Comparison of ENCODE assay signal across 17 cellular contexts in the genomic region with DNA sequence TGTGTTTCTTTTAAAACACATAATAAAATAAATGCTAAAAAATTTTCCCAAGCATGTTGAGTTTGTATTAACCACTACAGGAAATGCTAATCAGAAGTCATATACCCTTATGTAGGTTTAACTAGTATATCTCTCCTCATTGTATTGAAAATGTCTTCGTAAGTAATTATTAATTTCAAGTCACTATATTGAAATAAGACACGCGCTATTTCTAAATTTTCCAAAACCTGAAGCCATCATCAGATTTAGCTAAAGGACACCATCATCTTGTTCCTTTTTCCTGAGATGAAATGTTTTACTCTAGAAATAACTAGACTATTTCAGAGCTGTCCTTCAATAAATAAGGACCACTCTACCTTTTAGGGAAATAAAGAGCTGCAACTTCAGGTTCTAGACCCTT.
A peak's percentile ranks its signal among the peaks of the same experiment; 100 is the strongest.
DNase-seq lines count a peak whose midpoint lies in the region; ATAC-seq and TF ChIP-seq lines count a peak whose summit lies in the region.
"Had no signal": no experiment of that assay in that cellular context is flagged by ENCODE, and none has a peak within 500 bp of the region (broad histone marks: within the 10 kb centered on the region; RNA-seq: fewer than 3 reads in every experiment).

No MANE protein-coding gene starts in this region.

- H3K27me3 ChIP-seq in CD4-positive, alpha-beta memory T cell (ENCODE audit: insufficient read depth, low read length), result no peaks in the 10 kb centered on the region
- no peaks in the 10 kb centered on the region for H3K27me3 ChIP-seq in naive thymus-derived CD4-positive, alpha-beta T cell (ENCODE audit: control insufficient read depth in 2 of 2, insufficient read depth in 2 of 2, low read length in 2 of 2)
- no peaks in the 10 kb centered on the region for H3K27me3 ChIP-seq in breast epithelium

- H3K36me3 Mint-ChIP-seq in activated T-cell treated with anti-CD3 and anti-CD28 coated beads, Interleukin-2, amount 50 U/mL, for 72 hours (ENCODE audit: insufficient read depth in 2 of 2), result peaks cover 10 to 47% of the 10 kb centered on the region in 2 donors
- peaks cover 63 to 86% of the 10 kb centered on the region in 2 donors for H3K36me3 Mint-ChIP-seq in CD4-positive, alpha-beta memory T cell
- peaks cover 100% of the 10 kb centered on the region for H3K36me3 Mint-ChIP-seq in activated T-helper 17 cell treated with anti-CD3 and anti-CD28 coated beads, Interleukin-2, amount 50 U/mL, for 72 hours (ENCODE audit: low read depth)
- peaks cover 0 to 52% (median 25%) of the 10 kb centered on the region in 5 donors for H3K36me3 Mint-ChIP-seq in naive thymus-derived CD4-positive, alpha-beta T cell

- H3K4me1 ChIP-seq in CD4-positive, alpha-beta memory T cell (ENCODE audit: insufficient read depth, low read length), result peaks cover 36% of the 10 kb centered on the region
- H3K4me1 ChIP-seq in naive thymus-derived CD4-positive, alpha-beta T cell (ENCODE audit: control insufficient read depth in 2 of 2, insufficient read depth in 2 of 2, low read length in 2 of 2), result peaks cover 7 to 8% of the 10 kb centered on the region in 2 donors
- no peaks in the 10 kb centered on the region for H3K4me1 ChIP-seq in breast epithelium
- H3K4me1 ChIP-seq: HAP-1 had no signal

- no peak overlapping the region for H3K27ac ChIP-seq in CD4-positive, alpha-beta memory T cell (ENCODE audit: low read depth, low read length)
- H3K27ac ChIP-seq in naive thymus-derived CD4-positive, alpha-beta T cell (ENCODE audit: low read depth, low read length), result peak overlapping the region; percentile 7
- H3K27ac ChIP-seq in breast epithelium, result no peak overlapping the region

- DNase-seq in activated T-cell treated with anti-CD3 and anti-CD28 coated beads, Interleukin-2, amount 50 U/mL, for 72 hours, result no peak
- no peak for DNase-seq in activated T-cell treated with anti-CD3 and anti-CD28 coated beads, Interleukin-2, amount 50 U/mL, for 1 hour
- DNase-seq in CD4-positive, alpha-beta memory T cell, result no peak
- no peak for DNase-seq in naive thymus-derived CD4-positive, alpha-beta T cell
- no peak for DNase-seq in breast epithelium (ENCODE audit: low spot score in 2 of 2)
- DNase-seq in HT-29 (ENCODE audit: low spot score), result no peak
- DNase-seq: ACHN, DND-41, NCI-H1105, NCI-H1694, NCI-H2227 treated with DMSO at 0.1 percent for 48 hours, NCI-H524 treated with DMSO at 0.1 percent for 48 hours had no signal

- no peaks in the 10 kb centered on the region for H3K9me3 ChIP-seq in CD4-positive, alpha-beta memory T cell (ENCODE audit: control insufficient read depth in 1 of 2, low read length in 2 of 2)
- H3K9me3 ChIP-seq in naive thymus-derived CD4-positive, alpha-beta T cell (ENCODE audit: control insufficient read depth in 2 of 3, low read length in 3 of 3), result no peaks in the 10 kb centered on the region
- no peaks in the 10 kb centered on the region for H3K9me3 ChIP-seq in breast epithelium
- H3K9me3 ChIP-seq: HAP-1 had no signal

- TF ChIP-seq CTCF in breast epithelium (IDR thresholded peaks at IDR 0.05), result no peak

- no peak for ATAC-seq in activated T-cell treated with anti-CD3 and anti-CD28 coated beads, Interleukin-2, amount 50 U/mL, for 72 hours (replicated peaks in 1 of 2)
- no peak for ATAC-seq in activated T-helper 17 cell treated with anti-CD3 and anti-CD28 coated beads, Interleukin-2, amount 50 U/mL, for 72 hours (replicated peaks)
- no peak for ATAC-seq in naive thymus-derived CD4-positive, alpha-beta T cell
- ATAC-seq in HG03196 (IDR thresholded peaks at IDR 0.05; ENCODE audit: unreplicated experiment), result no peak
- ATAC-seq: Panc1 had no signal

- TF ChIP-seq POLR2A in breast epithelium (IDR thresholded peaks at IDR 0.05), result no peak

- POLR2A ChIA-PET in CD4-positive, alpha-beta memory T cell (lab: Charles Lee; ENCODE audit: partially characterized antibody), result interaction anchor here (0.8 to 5.7 kb wide), 8 partner anchors 24 to 314 kb away, joined by 3 to 49 read pairs (median 7); partner anchors contain the start of gene MYL12A
- POLR2A ChIA-PET in naive thymus-derived CD4-positive, alpha-beta T cell (lab: Charles Lee), result interaction anchor here (1.7 to 3.6 kb wide), 5 partner anchors 28 to 128 kb away, joined by 5 to 29 read pairs (median 9); no protein-coding TSS in a partner anchor

- intact Hi-C loops in CD4-positive, alpha-beta memory T cell (cut with micrococcal nuclease), result loop anchor here (2.0 kb wide), 2 partner anchors 17 to 27 kb away; no protein-coding TSS in a partner anchor
- intact Hi-C loops in naive thymus-derived CD4-positive, alpha-beta T cell (cut with micrococcal nuclease), result no loop called here
- intact Hi-C loops in breast epithelium (cut with DNase I; ENCODE audit: low total_unique reads), result no loop called here

- peaks cover 66% of the 10 kb centered on the region for H3K4me1 Mint-ChIP-seq in activated T-cell treated with anti-CD3 and anti-CD28 coated beads, Interleukin-2, amount 50 U/mL, for 72 hours (ENCODE audit: low read depth)
- H3K4me1 Mint-ChIP-seq in CD4-positive, alpha-beta memory T cell, result peaks cover 29 to 43% (median 38%) of the 10 kb centered on the region in 4 donors
- peaks cover 24% of the 10 kb centered on the region for H3K4me1 Mint-ChIP-seq in activated T-helper 17 cell treated with anti-CD3 and anti-CD28 coated beads, Interleukin-2, amount 50 U/mL, for 72 hours
- peaks cover 14 to 49% (median 33%) of the 10 kb centered on the region in 7 donors for H3K4me1 Mint-ChIP-seq in naive thymus-derived CD4-positive, alpha-beta T cell

- H3K27ac Mint-ChIP-seq in activated T-cell treated with anti-CD3 and anti-CD28 coated beads, Interleukin-2, amount 50 U/mL, for 72 hours, result peak overlapping the region; percentile 97
- peak overlapping the region; percentile 53 to 94 (median 89) for H3K27ac Mint-ChIP-seq in CD4-positive, alpha-beta memory T cell
- peak overlapping the region; percentile 92 for H3K27ac Mint-ChIP-seq in activated T-helper 17 cell treated with anti-CD3 and anti-CD28 coated beads, Interleukin-2, amount 50 U/mL, for 72 hours
- H3K27ac Mint-ChIP-seq in naive thymus-derived CD4-positive, alpha-beta T cell, result peak overlapping the region in 6 of 9 donors; percentile 12 to 95 (median 88)
- H3K27ac Mint-ChIP-seq: IgD-negative memory B cell had no signal

- H3K9me3 Mint-ChIP-seq in activated T-cell treated with anti-CD3 and anti-CD28 coated beads, Interleukin-2, amount 50 U/mL, for 72 hours, result no peaks in the 10 kb centered on the region
- no peaks in the 10 kb centered on the region for H3K9me3 Mint-ChIP-seq in CD4-positive, alpha-beta memory T cell
- no peaks in the 10 kb centered on the region for H3K9me3 Mint-ChIP-seq in activated T-helper 17 cell treated with anti-CD3 and anti-CD28 coated beads, Interleukin-2, amount 50 U/mL, for 72 hours
- no peaks in the 10 kb centered on the region for H3K9me3 Mint-ChIP-seq in naive thymus-derived CD4-positive, alpha-beta T cell
- H3K9me3 Mint-ChIP-seq: IgD-negative memory B cell had no signal

- CTCF ChIA-PET in CD4-positive, alpha-beta memory T cell (lab: Charles Lee; ENCODE audit: partially characterized antibody), result interaction anchor here (0.6 to 9.8 kb wide), 19 partner anchors 11 to 318 kb away, joined by 3 to 263 read pairs (median 11); no protein-coding TSS in a partner anchor
- CTCF ChIA-PET in naive thymus-derived CD4-positive, alpha-beta T cell (lab: Charles Lee), result interaction anchor here (0.6 to 8.7 kb wide), 17 partner anchors 13 to 218 kb away, joined by 3 to 150 read pairs (median 6); no protein-coding TSS in a partner anchor

- H3K4me3 Mint-ChIP-seq in activated T-cell treated with anti-CD3 and anti-CD28 coated beads, Interleukin-2, amount 50 U/mL, for 72 hours, result no peak overlapping the region
- H3K4me3 Mint-ChIP-seq in CD4-positive, alpha-beta memory T cell, result peak overlapping the region in 1 of 8 donors; percentile 27
- peak overlapping the region; percentile 77 for H3K4me3 Mint-ChIP-seq in activated T-helper 17 cell treated with anti-CD3 and anti-CD28 coated beads, Interleukin-2, amount 50 U/mL, for 72 hours
- H3K4me3 Mint-ChIP-seq in naive thymus-derived CD4-positive, alpha-beta T cell, result no peak overlapping the region
- H3K4me3 Mint-ChIP-seq: IgD-negative memory B cell had no signal

- H3K27me3 Mint-ChIP-seq in activated T-cell treated with anti-CD3 and anti-CD28 coated beads, Interleukin-2, amount 50 U/mL, for 72 hours (ENCODE audit: low read depth), result no peaks in the 10 kb centered on the region
- no peaks in the 10 kb centered on the region for H3K27me3 Mint-ChIP-seq in CD4-positive, alpha-beta memory T cell
- no peaks in the 10 kb centered on the region for H3K27me3 Mint-ChIP-seq in activated T-helper 17 cell treated with anti-CD3 and anti-CD28 coated beads, Interleukin-2, amount 50 U/mL, for 72 hours
- H3K27me3 Mint-ChIP-seq in naive thymus-derived CD4-positive, alpha-beta T cell, result no peaks in the 10 kb centered on the region
- H3K27me3 Mint-ChIP-seq: IgD-negative memory B cell had no signal

- H3K4me3 ChIP-seq in CD4-positive, alpha-beta memory T cell (ENCODE audit: low read length in 2 of 2), result no peak overlapping the region
- no peak overlapping the region for H3K4me3 ChIP-seq in naive thymus-derived CD4-positive, alpha-beta T cell (ENCODE audit: low read length)
- no peak overlapping the region for H3K4me3 ChIP-seq in breast epithelium
- H3K4me3 ChIP-seq: HAP-1 had no signal

- H3K36me3 ChIP-seq in CD4-positive, alpha-beta memory T cell (ENCODE audit: insufficient read depth, low read length), result peaks cover 71% of the 10 kb centered on the region
- H3K36me3 ChIP-seq in naive thymus-derived CD4-positive, alpha-beta T cell (ENCODE audit: control insufficient read depth in 2 of 3, insufficient read depth in 3 of 3, low read length in 3 of 3), result peaks cover 0 to 75% (median 45%) of the 10 kb centered on the region in 3 experiments
- H3K36me3 ChIP-seq in breast epithelium, result no peaks in the 10 kb centered on the region
